ENCODE assay signal across 8 cellular contexts in the genomic region with DNA sequence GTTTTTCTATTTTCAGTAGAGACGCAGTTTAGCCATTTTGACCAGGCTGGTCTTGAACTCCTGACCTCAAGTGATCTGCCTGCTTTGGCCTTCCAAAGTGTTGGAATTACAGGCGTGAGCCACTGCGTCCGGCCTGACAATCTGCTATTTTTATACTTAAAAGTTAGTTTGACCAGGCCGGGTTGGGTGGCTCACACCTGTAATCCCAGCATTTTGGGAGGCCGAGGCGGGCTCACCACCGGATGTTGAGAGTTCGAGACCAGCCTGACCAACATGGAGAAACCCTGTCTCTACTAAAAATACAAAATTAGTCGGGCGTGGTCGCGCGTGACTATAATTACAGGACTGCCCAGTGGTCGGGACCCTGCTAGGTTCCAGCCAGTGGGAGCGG. TPM values are rescaled to one million over a fixed set of nuclear protein-coding genes. Genes with fewer than 3 reads are reported as not detected.
DNase-seq lines count a peak whose midpoint lies in the region; ATAC-seq, FAIRE-seq and TF ChIP-seq lines count a peak whose summit lies in the region.
"Not testable (repeated sequence)": the region's sequence is repeated elsewhere in the genome, so short reads cannot be mapped to it uniquely, and the experiment has no call there.

No MANE protein-coding gene starts in this region.

- not testable (repeated sequence) for H3K36me3 Mint-ChIP-seq in activated CD4-positive, alpha-beta T cell treated with anti-CD3 and anti-CD28 coated beads for 36 hours (ENCODE audit: low read depth); astrocyte (ENCODE audit: low read depth, unreplicated experiment)

- peaks cover 28% of the 10 kb centered on the region for H3K4me1 ChIP-seq in BLaER1
- not testable (repeated sequence) for H3K4me1 ChIP-seq in HUES6 (ENCODE audit: control insufficient read depth, insufficient read depth, low read length); astrocyte (ENCODE audit: insufficient read depth, low read length); esophagus (ENCODE audit: control insufficient read depth in 2 of 2, insufficient read depth in 2 of 2, low read length in 1 of 2); skeletal muscle satellite cell (ENCODE audit: control insufficient read depth, insufficient read depth, low read length)
- peaks cover 25% of the 10 kb centered on the region for H3K4me1 ChIP-seq in lower lobe of right lung
- peaks cover 12 to 34% (median 26%) of the 10 kb centered on the region in 4 donors for H3K4me1 ChIP-seq in upper lobe of left lung

- H3K4me2 ChIP-seq in BLaER1: peak overlapping the region; percentile 12; the same call in 1 of the 2 replicates
- H3K4me2 ChIP-seq in astrocyte (ENCODE audit: low read length): peak overlapping the region; percentile 26
- peak overlapping the region; percentile 29 for H3K4me2 ChIP-seq in skeletal muscle satellite cell (ENCODE audit: low read length)

- not testable (repeated sequence) for H3K9ac ChIP-seq in BLaER1; HUES6 (ENCODE audit: low read length); astrocyte (ENCODE audit: low read length); skeletal muscle satellite cell (ENCODE audit: low read depth, low read length)

- not testable (repeated sequence) for DNase-seq in activated CD4-positive, alpha-beta T cell treated with anti-CD3 and anti-CD28 coated beads for 36 hours; astrocyte (ENCODE audit: low read depth); lower lobe of right lung; upper lobe of left lung

- H3K9me3 Mint-ChIP-seq in activated CD4-positive, alpha-beta T cell treated with anti-CD3 and anti-CD28 coated beads for 36 hours (ENCODE audit: low read depth); astrocyte (ENCODE audit: unreplicated experiment): not testable (repeated sequence)

- not testable (repeated sequence) for ATAC-seq in activated CD4-positive, alpha-beta T cell treated with anti-CD3 and anti-CD28 coated beads for 36 hours; lower lobe of right lung; upper lobe of left lung (ENCODE audit: low FRiP score in 2 of 2)

- intact Hi-C loops in activated CD4-positive, alpha-beta T cell treated with anti-CD3 and anti-CD28 coated beads for 36 hours (cut with DNase I, micrococcal nuclease): loop anchor here in 1 of 2 experiments (2.0 to 5.0 kb wide), 9 partner anchors 19 to 1117 kb away; partner anchors contain the start of genes CYB5R3, NAGA, POLDIP3 and RRP7A
- intact Hi-C loops in lower lobe of right lung (cut with DNase I): not testable (repeated sequence)

- not testable (repeated sequence) for H3K27ac ChIP-seq in BLaER1; HUES6 (ENCODE audit: low read depth, low read length); astrocyte (ENCODE audit: low read depth, low read length); lower lobe of right lung
- H3K27ac ChIP-seq in esophagus (ENCODE audit: low read depth in 2 of 2, low read length in 1 of 2): peak overlapping the region; percentile 49 to 89
- peak overlapping the region in 3 of 4 donors; percentile 22 to 70 (median 61) for H3K27ac ChIP-seq in upper lobe of left lung

- not testable (repeated sequence) for TF ChIP-seq POLR2A in upper lobe of left lung (IDR thresholded peaks at IDR 0.05)

- H3K4me1 Mint-ChIP-seq in activated CD4-positive, alpha-beta T cell treated with anti-CD3 and anti-CD28 coated beads for 36 hours: peaks cover 11% of the 10 kb centered on the region
- H3K4me1 Mint-ChIP-seq in astrocyte (ENCODE audit: low read depth, unreplicated experiment): not testable (repeated sequence)

- not testable (repeated sequence) for H3K9me3 ChIP-seq in BLaER1; HUES6 (ENCODE audit: control insufficient read depth, insufficient read depth, low read depth, low read length); astrocyte (ENCODE audit: insufficient read depth, low read depth, low read length); esophagus (ENCODE audit: control insufficient read depth in 2 of 2, insufficient read depth in 1 of 2, low read depth in 1 of 2, low read length in 1 of 2); lower lobe of right lung; skeletal muscle satellite cell (replicated peaks; ENCODE audit: low read length); upper lobe of left lung

- WGBS in esophagus, 2 donors: 55 to 56% methylated on average over 16 of the region's 16 CpGs
- 64 to 81% methylated on average over 9 to 16 of the region's 16 CpGs for WGBS in upper lobe of left lung, 2 donors

- H2AFZ ChIP-seq in astrocyte (ENCODE audit: low read depth, low read length): not testable (repeated sequence)

- H4K20me1 ChIP-seq in BLaER1; astrocyte (ENCODE audit: insufficient read depth, low read length): not testable (repeated sequence)

- H3K27me3 Mint-ChIP-seq in activated CD4-positive, alpha-beta T cell treated with anti-CD3 and anti-CD28 coated beads for 36 hours; astrocyte (ENCODE audit: low read depth, unreplicated experiment): not testable (repeated sequence)

- not testable (repeated sequence) for FAIRE-seq in astrocyte (lab: Jason Lieb, UNC)

- not testable (repeated sequence) for H3K27ac Mint-ChIP-seq in activated CD4-positive, alpha-beta T cell treated with anti-CD3 and anti-CD28 coated beads for 36 hours; astrocyte (ENCODE audit: unreplicated experiment)

- H3K79me2 ChIP-seq in astrocyte (ENCODE audit: insufficient read depth, low read length): not testable (repeated sequence)

- not testable (repeated sequence) for H3K27me3 ChIP-seq in BLaER1; HUES6 (ENCODE audit: control insufficient read depth, insufficient read depth, low read length); astrocyte (ENCODE audit: insufficient read depth, low read length); esophagus (ENCODE audit: control insufficient read depth in 1 of 2, insufficient read depth in 2 of 2, low read length in 2 of 2); lower lobe of right lung (ENCODE audit: low read depth); upper lobe of left lung
- peaks cover 13% of the 10 kb centered on the region for H3K27me3 ChIP-seq in skeletal muscle satellite cell (ENCODE audit: control insufficient read depth, insufficient read depth, low read length)

- not testable (repeated sequence) for TF ChIP-seq EP300 in upper lobe of left lung (IDR thresholded peaks at IDR 0.05)

- H3K4me3 ChIP-seq in BLaER1 (peak overlapping the region; percentile 22; the same call in 1 of the 2 replicates), HUES6 (ENCODE audit: low read depth, low read length) (peak overlapping the region; percentile 33; the same call in 1 of the 2 replicates), lower lobe of right lung (peak overlapping the region; percentile 51), skeletal muscle satellite cell (ENCODE audit: low read length) (peak overlapping the region; percentile 19), upper lobe of left lung (peak overlapping the region in 3 of 4 donors; percentile 34 to 50 (median 43))
- H3K4me3 ChIP-seq in astrocyte (ENCODE audit: insufficient read depth, low read depth, low read length); esophagus (ENCODE audit: low read depth in 1 of 2, low read length in 2 of 2): not testable (repeated sequence)

- H3K36me3 ChIP-seq in BLaER1; HUES6 (ENCODE audit: control insufficient read depth, insufficient read depth, low read length); astrocyte (ENCODE audit: insufficient read depth, low read length); esophagus (ENCODE audit: control insufficient read depth in 2 of 2, insufficient read depth in 2 of 2, low read length in 1 of 2); lower lobe of right lung; skeletal muscle satellite cell (ENCODE audit: insufficient read depth, low read length); upper lobe of left lung: not testable (repeated sequence)

- not testable (repeated sequence) for TF ChIP-seq CTCF in astrocyte (IDR thresholded peaks at IDR 0.05; ENCODE audit: insufficient read depth, low read depth, low read length); lower lobe of right lung (IDR thresholded peaks at IDR 0.05); upper lobe of left lung (IDR thresholded peaks at IDR 0.05)

- POLR2A ChIA-PET in activated CD4-positive, alpha-beta T cell treated with anti-CD3 and anti-CD28 coated beads for 36 hours (lab: Charles Lee): not testable (repeated sequence)

- CTCF ChIA-PET in activated CD4-positive, alpha-beta T cell treated with anti-CD3 and anti-CD28 coated beads for 36 hours (lab: Charles Lee): not testable (repeated sequence)

- H3K4me3 Mint-ChIP-seq in activated CD4-positive, alpha-beta T cell treated with anti-CD3 and anti-CD28 coated beads for 36 hours: peak overlapping the region; percentile 23
- H3K4me3 Mint-ChIP-seq in astrocyte (ENCODE audit: unreplicated experiment): not testable (repeated sequence)

RNA-seq across cellular contexts. Expression of gene RRP7A, which starts 19.8 kb away (rescaled TPM):
- 10 to 100 TPM; 95.6 to 98.1 TPM for total RNA-seq in activated CD4-positive, alpha-beta T cell treated with anti-CD3 and anti-CD28 coated beads for 36 hours
- total RNA-seq in astrocyte (54.9 TPM in 2 replicates), lower lobe of right lung (34.4 TPM), upper lobe of left lung (10 to 100 TPM; 21.2 to 36.2 (median 29.3) TPM)
- 10 to 100 TPM in 1 of 2 donors, 1 to 10 TPM in 1; 8.8 to 19.0 TPM for polyA plus RNA-seq in esophagus
- 30.8 and 46.9 TPM in 2 replicates for total RNA-seq in skeletal muscle satellite cell (2012; rRNA removed)

RNA-seq across cellular contexts. Expression of gene SERHL2, which starts 54.0 kb away (rescaled TPM):
- total RNA-seq in activated CD4-positive, alpha-beta T cell treated with anti-CD3 and anti-CD28 coated beads for 36 hours: 1 to 10 TPM in 1 of 2 experiments, under 1 TPM in 1; 0.78 to 2.1 TPM
- 1.2 and 2.2 TPM in 2 replicates for total RNA-seq in astrocyte
- 1 to 10 TPM; 1.5 to 6.0 TPM for polyA plus RNA-seq in esophagus
- 1.6 TPM for total RNA-seq in lower lobe of right lung
- 7.6 TPM in 2 replicates for total RNA-seq in skeletal muscle satellite cell (2012; rRNA removed)
- 1 to 10 TPM in 5 of 6 donors, not detected in 1; 1.1 to 4.9 (median 2.2) TPM for total RNA-seq in upper lobe of left lung
